25 cellular contexts compared by ENCODE assay signal in genomic region chr2:212832211-212833195, GRCh38.
A peak's percentile ranks its signal among the peaks of the same experiment; 100 is the strongest.
DNase-seq lines count a peak whose midpoint lies in the region; ATAC-seq and TF ChIP-seq lines count a peak whose summit lies in the region.
"Had no signal": no experiment of that assay in that cellular context is flagged by ENCODE, and none has a peak within 500 bp of the region (broad histone marks: within the 10 kb centered on the region; RNA-seq: fewer than 3 reads in every experiment).

No MANE protein-coding gene starts in this region.

- ATAC-seq in activated naive CD8-positive, alpha-beta T cell treated with anti-CD3 and anti-CD28 coated beads, Interleukin-2, amount 10 ng/mL, durations not matched to agents 7 days and 5 days (ENCODE audit: low read depth): no peak
- ATAC-seq in activated naive CD8-positive, alpha-beta T cell treated with anti-CD3 and anti-CD28 coated beads, Interleukin-2, amount 50 U/mL, for 24 hours: no peak
- ATAC-seq in lower lobe of right lung (peak in 1 of 2 donors; percentile 57), HG02973 (IDR thresholded peaks at IDR 0.05; ENCODE audit: unreplicated experiment) (no peak)
- ATAC-seq: activated T-cell treated with anti-CD3 and anti-CD28 coated beads, Interleukin-2, amount 50 U/mL, for 4 hours; body of pancreas; foreskin keratinocyte; GM12878; mucosa of descending colon had no signal

- TF ChIP-seq CTCF in lower lobe of right lung (IDR thresholded peaks at IDR 0.05) (no peak), testis (IDR thresholded peaks at IDR 0.05) (no peak)

- H3K36me3 ChIP-seq in H7 (replicated peaks; ENCODE audit: control insufficient read depth, insufficient read depth, low read length): no peaks in the 10 kb centered on the region
- H3K36me3 ChIP-seq in lower lobe of right lung: no peaks in the 10 kb centered on the region
- no peaks in the 10 kb centered on the region for H3K36me3 ChIP-seq in testis (ENCODE audit: low read depth, missing control alignments)
- no peaks in the 10 kb centered on the region for H3K36me3 ChIP-seq in CD4-positive, alpha-beta memory T cell (ENCODE audit: insufficient read depth, low read length)
- H3K36me3 ChIP-seq: adrenal gland, esophagus squamous epithelium, heart left ventricle had no signal

- H3K4me3 Mint-ChIP-seq in activated naive CD8-positive, alpha-beta T cell treated with anti-CD3 and anti-CD28 coated beads, Interleukin-2, amount 10 ng/mL, durations not matched to agents 7 days and 5 days: no peak overlapping the region
- H3K4me3 Mint-ChIP-seq in activated naive CD8-positive, alpha-beta T cell treated with anti-CD3 and anti-CD28 coated beads, Interleukin-2, amount 50 U/mL, for 24 hours: no peak overlapping the region
- no peak overlapping the region for H3K4me3 Mint-ChIP-seq in CD4-positive, alpha-beta memory T cell
- H3K4me3 Mint-ChIP-seq: activated T-cell treated with anti-CD3 and anti-CD28 coated beads, Interleukin-2, amount 50 U/mL, for 4 hours; natural killer cell treated with Interleukin-12 subunit alpha and Interleukin-12 subunit beta and Interleukin-15 and Interleukin-18, amount 100 ng/mL, for 72 hours; T-helper 1 cell treated with Interleukin-12 subunit alpha and Interleukin-12 subunit beta and Interleukin-4 antibody, amounts not matched to agents 30 μg/mL and 1 μg/mL, for 36 hours had no signal

- no peak for TF ChIP-seq POLR2A in testis (IDR thresholded peaks at IDR 0.05)

- DNase-seq in activated naive CD8-positive, alpha-beta T cell treated with anti-CD3 and anti-CD28 coated beads, Interleukin-2, amount 10 ng/mL, durations not matched to agents 7 days and 5 days: peak; percentile 19
- no peak for DNase-seq in activated naive CD8-positive, alpha-beta T cell treated with anti-CD3 and anti-CD28 coated beads, Interleukin-2, amount 50 U/mL, for 24 hours
- DNase-seq in H7 (peak; percentile 15), lower lobe of right lung (peak; percentile 35), testis (peak; percentile 58), GM03348 (ENCODE audit: low spot score) (no peak)
- no peak for DNase-seq in CD4-positive, alpha-beta memory T cell
- DNase-seq: activated CD4-positive, CD25-positive, alpha-beta regulatory T cell; activated T-cell treated with anti-CD3 and anti-CD28 coated beads, Interleukin-2, amount 50 U/mL, for 4 hours; body of pancreas; dorsolateral prefrontal cortex; esophagus squamous epithelium; foreskin keratinocyte; NCI-H446 treated with DMSO at 0.1 percent for 48 hours; small intestine; stimulated activated naive CD4-positive, alpha-beta T cell had no signal

- peaks cover 2% of the 10 kb centered on the region for H3K9me3 Mint-ChIP-seq in activated naive CD8-positive, alpha-beta T cell treated with anti-CD3 and anti-CD28 coated beads, Interleukin-2, amount 10 ng/mL, durations not matched to agents 7 days and 5 days
- H3K9me3 Mint-ChIP-seq in activated naive CD8-positive, alpha-beta T cell treated with anti-CD3 and anti-CD28 coated beads, Interleukin-2, amount 50 U/mL, for 24 hours: no peaks in the 10 kb centered on the region
- peaks cover 0 to 15% (median 6%) of the 10 kb centered on the region in 8 donors for H3K9me3 Mint-ChIP-seq in CD4-positive, alpha-beta memory T cell
- H3K9me3 Mint-ChIP-seq: natural killer cell treated with Interleukin-12 subunit alpha and Interleukin-12 subunit beta and Interleukin-15 and Interleukin-18, amount 100 ng/mL, for 72 hours had no signal

- no peak overlapping the region for H3K27ac Mint-ChIP-seq in activated naive CD8-positive, alpha-beta T cell treated with anti-CD3 and anti-CD28 coated beads, Interleukin-2, amount 10 ng/mL, durations not matched to agents 7 days and 5 days
- H3K27ac Mint-ChIP-seq in activated naive CD8-positive, alpha-beta T cell treated with anti-CD3 and anti-CD28 coated beads, Interleukin-2, amount 50 U/mL, for 24 hours: no peak overlapping the region
- H3K27ac Mint-ChIP-seq in CD4-positive, alpha-beta memory T cell: no peak overlapping the region
- H3K27ac Mint-ChIP-seq: IgD-negative memory B cell; natural killer cell treated with Interleukin-12 subunit alpha and Interleukin-12 subunit beta and Interleukin-15 and Interleukin-18, amount 100 ng/mL, for 72 hours; T-helper 1 cell treated with Interleukin-12 subunit alpha and Interleukin-12 subunit beta and Interleukin-4 antibody, amounts not matched to agents 30 μg/mL and 1 μg/mL, for 36 hours had no signal

- peaks cover 3% of the 10 kb centered on the region for H3K27me3 Mint-ChIP-seq in activated naive CD8-positive, alpha-beta T cell treated with anti-CD3 and anti-CD28 coated beads, Interleukin-2, amount 10 ng/mL, durations not matched to agents 7 days and 5 days
- no peaks in the 10 kb centered on the region for H3K27me3 Mint-ChIP-seq in activated naive CD8-positive, alpha-beta T cell treated with anti-CD3 and anti-CD28 coated beads, Interleukin-2, amount 50 U/mL, for 24 hours
- no peaks in the 10 kb centered on the region for H3K27me3 Mint-ChIP-seq in CD4-positive, alpha-beta memory T cell
- H3K27me3 Mint-ChIP-seq: IgD-negative memory B cell; natural killer cell treated with Interleukin-12 subunit alpha and Interleukin-12 subunit beta and Interleukin-15 and Interleukin-18, amount 100 ng/mL, for 72 hours had no signal

- H3K4me1 Mint-ChIP-seq in activated naive CD8-positive, alpha-beta T cell treated with anti-CD3 and anti-CD28 coated beads, Interleukin-2, amount 10 ng/mL, durations not matched to agents 7 days and 5 days: no peaks in the 10 kb centered on the region
- H3K4me1 Mint-ChIP-seq in activated naive CD8-positive, alpha-beta T cell treated with anti-CD3 and anti-CD28 coated beads, Interleukin-2, amount 50 U/mL, for 24 hours: no peaks in the 10 kb centered on the region
- no peaks in the 10 kb centered on the region for H3K4me1 Mint-ChIP-seq in CD4-positive, alpha-beta memory T cell

- H3K9me3 ChIP-seq in lower lobe of right lung: no peaks in the 10 kb centered on the region
- H3K9me3 ChIP-seq in testis: no peaks in the 10 kb centered on the region
- no peaks in the 10 kb centered on the region for H3K9me3 ChIP-seq in CD4-positive, alpha-beta memory T cell (ENCODE audit: control insufficient read depth in 1 of 2, low read length in 2 of 2)
- H3K9me3 ChIP-seq: adrenal gland had no signal

- no peaks in the 10 kb centered on the region for H3K4me1 ChIP-seq in lower lobe of right lung
- no peaks in the 10 kb centered on the region for H3K4me1 ChIP-seq in testis
- no peaks in the 10 kb centered on the region for H3K4me1 ChIP-seq in CD4-positive, alpha-beta memory T cell (ENCODE audit: insufficient read depth, low read length)
- H3K4me1 ChIP-seq: adrenal gland, body of pancreas, esophagus squamous epithelium, foreskin keratinocyte, heart left ventricle had no signal

- no peak overlapping the region for H3K4me3 ChIP-seq in H7 (ENCODE audit: insufficient read depth, low read depth, low read length)
- no peak overlapping the region for H3K4me3 ChIP-seq in lower lobe of right lung
- H3K4me3 ChIP-seq in testis: peak overlapping the region; percentile 45 to 59
- no peak overlapping the region for H3K4me3 ChIP-seq in CD4-positive, alpha-beta memory T cell (ENCODE audit: low read length in 2 of 2)
- H3K4me3 ChIP-seq: adrenal gland, body of pancreas, dorsolateral prefrontal cortex, esophagus squamous epithelium, GM12878, heart left ventricle, lung, mucosa of descending colon had no signal

- CTCF ChIA-PET in CD4-positive, alpha-beta memory T cell (lab: Charles Lee; ENCODE audit: partially characterized antibody): no interaction called here

- POLR2A ChIA-PET in activated naive CD8-positive, alpha-beta T cell treated with anti-CD3 and anti-CD28 coated beads, Interleukin-2, amount 10 ng/mL, durations not matched to agents 7 days and 5 days (lab: Charles Lee): no interaction called here
- POLR2A ChIA-PET in CD4-positive, alpha-beta memory T cell (lab: Charles Lee; ENCODE audit: partially characterized antibody): no interaction called here

- intact Hi-C loops in lower lobe of right lung (cut with DNase I) (no loop called here), testis (cut with DNase I; ENCODE audit: low total_unique reads) (no loop called here)
- intact Hi-C loops in CD4-positive, alpha-beta memory T cell (cut with micrococcal nuclease): no loop called here

- H3K27ac ChIP-seq in lower lobe of right lung (no peak overlapping the region), testis (peak overlapping the region; percentile 58 to 64)
- no peak overlapping the region for H3K27ac ChIP-seq in CD4-positive, alpha-beta memory T cell (ENCODE audit: low read depth, low read length)
- H3K27ac ChIP-seq: adrenal gland, body of pancreas, dorsolateral prefrontal cortex, esophagus squamous epithelium, foreskin keratinocyte, heart left ventricle had no signal

- H3K27me3 ChIP-seq in H7 (ENCODE audit: control insufficient read depth, insufficient read depth, low read length) (no peaks in the 10 kb centered on the region), lower lobe of right lung (ENCODE audit: low read depth) (no peaks in the 10 kb centered on the region), testis (no peaks in the 10 kb centered on the region)
- no peaks in the 10 kb centered on the region for H3K27me3 ChIP-seq in CD4-positive, alpha-beta memory T cell (ENCODE audit: insufficient read depth, low read length)
- H3K27me3 ChIP-seq: adrenal gland, body of pancreas, dorsolateral prefrontal cortex, esophagus squamous epithelium, foreskin keratinocyte had no signal

- 61 to 63% methylated on average over 46 to 108 of the region's 109 CpGs for WGBS in testis, 2 donors

- peaks cover 2% of the 10 kb centered on the region for H3K36me3 Mint-ChIP-seq in activated naive CD8-positive, alpha-beta T cell treated with anti-CD3 and anti-CD28 coated beads, Interleukin-2, amount 10 ng/mL, durations not matched to agents 7 days and 5 days
- H3K36me3 Mint-ChIP-seq in activated naive CD8-positive, alpha-beta T cell treated with anti-CD3 and anti-CD28 coated beads, Interleukin-2, amount 50 U/mL, for 24 hours (ENCODE audit: low read depth): peaks cover 3% of the 10 kb centered on the region
- peaks cover 0 to 1% of the 10 kb centered on the region in 2 donors for H3K36me3 Mint-ChIP-seq in CD4-positive, alpha-beta memory T cell
- H3K36me3 Mint-ChIP-seq: IgD-negative memory B cell had no signal

Comparison
In these comparisons a context has a peak if more than half of its experiments do, and no peak if none do; other contexts are left out.
1. DNase-seq: peak in activated naive CD8-positive, alpha-beta T cell treated with anti-CD3 and anti-CD28 coated beads, Interleukin-2, amount 10 ng/mL, durations not matched to agents 7 days and 5 days (single experiment), H7 (single experiment), lower lobe of right lung (single experiment) and testis (single experiment); none in activated naive CD8-positive, alpha-beta T cell treated with anti-CD3 and anti-CD28 coated beads, Interleukin-2, amount 50 U/mL, for 24 hours (single experiment), GM03348 (single experiment) and CD4-positive, alpha-beta memory T cell (0 of 5).
2. H3K4me3 ChIP-seq: peak in testis (2 of 2); none in H7 (single experiment), lower lobe of right lung (single experiment) and CD4-positive, alpha-beta memory T cell (0 of 2).
3. H3K27ac ChIP-seq: peak in testis (2 of 2); none in lower lobe of right lung (single experiment) and CD4-positive, alpha-beta memory T cell (single experiment).